Comparison of ENCODE assay signal across 4 cellular contexts in genomic region chr11:24351179-24351578, GRCh38.
"Had no signal": no experiment of that assay in that cellular context is flagged by ENCODE, and none has a peak within 500 bp of the region (broad histone marks: within the 10 kb centered on the region; RNA-seq: fewer than 3 reads in every experiment).

No MANE protein-coding gene starts in this region.

- DNase-seq: IMR-90 had no signal

- H3K4me3 ChIP-seq: K562 had no signal

- H3K27ac ChIP-seq: HL-60 had no signal

- ATAC-seq: HepG2, K562 had no signal
